Comparison of ENCODE assay signal across 16 cellular contexts in genomic region chr6:156658186-156658585, GRCh38.
DNase-seq lines count a peak whose midpoint lies in the region; ATAC-seq, FAIRE-seq and TF ChIP-seq lines count a peak whose summit lies in the region.
"Had no signal": no experiment of that assay in that cellular context is flagged by ENCODE, and none has a peak within 500 bp of the region (broad histone marks: within the 10 kb centered on the region; RNA-seq: fewer than 3 reads in every experiment).

No MANE protein-coding gene starts in this region.

- H3K9me3 ChIP-seq in left lung (no peaks in the 10 kb centered on the region), colonic mucosa (no peaks in the 10 kb centered on the region)

- intact Hi-C loops in left lung (cut with DNase I) (no loop called here), colonic mucosa (cut with DNase I) (no loop called here)

- no peak for ATAC-seq in activated T-cell treated with anti-CD3 and anti-CD28 coated beads, Interleukin-2, amount 50 U/mL, for 72 hours (replicated peaks in 1 of 2)
- peak; percentile 68 for ATAC-seq in left lung
- no peak for ATAC-seq in stimulated activated memory B cell treated with anti-CD40 and anti-IgM and Interleukin-4, amounts not matched to agents 10 μg/mL and 1 μg/mL and 100 μg/mL, for 72 hours

- no peaks in the 10 kb centered on the region for H3K4me1 ChIP-seq in left lung
- H3K4me1 ChIP-seq in colonic mucosa: no peaks in the 10 kb centered on the region

- H3K4me3 ChIP-seq in coronary artery (peak overlapping the region; percentile 43), left lung (no peak overlapping the region), colonic mucosa (no peak overlapping the region)

- no peaks in the 10 kb centered on the region for H3K36me3 Mint-ChIP-seq in activated T-cell treated with anti-CD3 and anti-CD28 coated beads, Interleukin-2, amount 50 U/mL, for 72 hours (ENCODE audit: insufficient read depth in 2 of 2)
- H3K36me3 Mint-ChIP-seq in stimulated activated memory B cell treated with anti-CD40 and anti-IgM and Interleukin-4, amounts not matched to agents 10 μg/mL and 1 μg/mL and 100 μg/mL, for 72 hours: no peaks in the 10 kb centered on the region

- TF ChIP-seq CTCF in coronary artery (IDR thresholded peaks at IDR 0.05): no peak
- TF ChIP-seq CTCF in left lung (IDR thresholded peaks at IDR 0.05): no peak
- no peak for TF ChIP-seq CTCF in colonic mucosa (IDR thresholded peaks at IDR 0.05)

- peak overlapping the region; percentile 27 for H3K27ac Mint-ChIP-seq in activated T-cell treated with anti-CD3 and anti-CD28 coated beads, Interleukin-2, amount 50 U/mL, for 72 hours
- no peak overlapping the region for H3K27ac Mint-ChIP-seq in stimulated activated memory B cell treated with anti-CD40 and anti-IgM and Interleukin-4, amounts not matched to agents 10 μg/mL and 1 μg/mL and 100 μg/mL, for 72 hours

- no peaks in the 10 kb centered on the region for H3K27me3 Mint-ChIP-seq in activated T-cell treated with anti-CD3 and anti-CD28 coated beads, Interleukin-2, amount 50 U/mL, for 72 hours (ENCODE audit: low read depth)
- H3K27me3 Mint-ChIP-seq in stimulated activated memory B cell treated with anti-CD40 and anti-IgM and Interleukin-4, amounts not matched to agents 10 μg/mL and 1 μg/mL and 100 μg/mL, for 72 hours: no peaks in the 10 kb centered on the region

- H3K9me3 Mint-ChIP-seq in activated T-cell treated with anti-CD3 and anti-CD28 coated beads, Interleukin-2, amount 50 U/mL, for 72 hours: no peaks in the 10 kb centered on the region
- no peaks in the 10 kb centered on the region for H3K9me3 Mint-ChIP-seq in stimulated activated memory B cell treated with anti-CD40 and anti-IgM and Interleukin-4, amounts not matched to agents 10 μg/mL and 1 μg/mL and 100 μg/mL, for 72 hours

- FAIRE-seq in urothelium cell line (lab: Jason Lieb, UNC): no peak

- H3K27me3 ChIP-seq in left lung (no peaks in the 10 kb centered on the region), colonic mucosa (no peaks in the 10 kb centered on the region)

- peaks cover 20% of the 10 kb centered on the region for H3K4me1 Mint-ChIP-seq in activated T-cell treated with anti-CD3 and anti-CD28 coated beads, Interleukin-2, amount 50 U/mL, for 72 hours (ENCODE audit: low read depth)
- peaks cover 20% of the 10 kb centered on the region for H3K4me1 Mint-ChIP-seq in stimulated activated memory B cell treated with anti-CD40 and anti-IgM and Interleukin-4, amounts not matched to agents 10 μg/mL and 1 μg/mL and 100 μg/mL, for 72 hours

- peak overlapping the region in 1 of 2 donors; percentile 70 for H3K27ac ChIP-seq in coronary artery
- H3K27ac ChIP-seq in left lung: peak overlapping the region in 1 of 2 donors; percentile 64
- no peak overlapping the region for H3K27ac ChIP-seq in colonic mucosa

- H3K9ac ChIP-seq in colonic mucosa (ENCODE audit: low read depth in 2 of 2, low read length in 2 of 2): no peak overlapping the region

- H3K36me3 ChIP-seq in left lung (no peaks in the 10 kb centered on the region), colonic mucosa (no peaks in the 10 kb centered on the region)

- DNase-seq in activated T-cell treated with anti-CD3 and anti-CD28 coated beads, Interleukin-2, amount 50 U/mL, for 72 hours: no peak
- DNase-seq in activated T-cell treated with anti-CD3 and anti-CD28 coated beads for 4 hours (no peak), coronary artery (ENCODE audit: low spot score) (no peak), left lung (peak in 1 of 2 donors; percentile 51), urothelium cell line (ENCODE audit: low spot score) (peak; percentile 73), colonic mucosa (no peak), T-helper 2 cell (no peak)
- DNase-seq: ACHN; cerebellar nuclear complex; GDM1; H7; hippocampal formation; NCI-H2227 treated with DMSO at 0.1 percent for 48 hours; SHP77 treated with DMSO at 0.1 percent for 48 hours; stimulated activated CD4-positive, alpha-beta T cell treated with anti-CD3 and anti-CD28 coated beads, Interleukin-15, amount 100 ng/mL, for 24 hours had no signal

- no peak overlapping the region for H3K4me3 Mint-ChIP-seq in activated T-cell treated with anti-CD3 and anti-CD28 coated beads, Interleukin-2, amount 50 U/mL, for 72 hours
- no peak overlapping the region for H3K4me3 Mint-ChIP-seq in stimulated activated memory B cell treated with anti-CD40 and anti-IgM and Interleukin-4, amounts not matched to agents 10 μg/mL and 1 μg/mL and 100 μg/mL, for 72 hours
